Comparison of ENCODE assay signal across 26 cellular contexts in genomic region chr16:1094601-1095449, GRCh38. TPM values are rescaled to one million over a fixed set of nuclear protein-coding genes. Genes with fewer than 3 reads are reported as not detected.
"Had no signal": no experiment of that assay in that cellular context is flagged by ENCODE, and none has a peak within 500 bp of the region (broad histone marks: within the 10 kb centered on the region; RNA-seq: fewer than 3 reads in every experiment).

No MANE protein-coding gene starts in this region.

- H3K4me3 ChIP-seq: ovary, uterus had no signal

- H3K9me3 ChIP-seq: ovary, uterus had no signal

- ATAC-seq: activated naive CD8-positive, alpha-beta T cell treated with anti-CD3 and anti-CD28 coated beads, Interleukin-2, amount 50 U/mL, for 24 hours; esophagus mucosa; left ventricle myocardium superior; right cardiac atrium; T-helper 17 cell had no signal

- H3K36me3 ChIP-seq: ovary, uterus had no signal

- H3K27ac ChIP-seq: ovary, uterus had no signal

- DNase-seq: activated CD4-positive, alpha-beta T cell treated with anti-CD3 and anti-CD28 coated beads for 4 hours; activated CD4-positive, alpha-beta T cell treated with anti-CD3 and anti-CD28 coated beads, Interleukin-2, amount 50 U/mL, for 48 hours; activated CD4-positive, CD25-positive, alpha-beta regulatory T cell; activated effector memory CD4-positive, alpha-beta T cell treated with Interleukin-2 at 50 U/mL for 16 hours; activated naive CD4-positive, alpha-beta T cell treated with anti-CD3 and anti-CD28 coated beads, Interleukin-2, amount 50 U/mL, for 16 hours; activated naive CD8-positive, alpha-beta T cell treated with anti-CD3 and anti-CD28 coated beads, Interleukin-2, amount 50 U/mL, for 24 hours; activated T-cell treated with anti-CD3 and anti-CD28 coated beads, Interleukin-2, amount 50 U/mL, for 72 hours; effector CD8-positive, alpha-beta T cell; foreskin melanocyte; glutamatergic neuron; hippocampal formation; kidney glomerular epithelial cell; left ventricle myocardium superior; midbrain; natural killer cell; ovary; right cardiac atrium; stimulated activated CD4-positive, alpha-beta T cell treated with anti-CD3 and anti-CD28 coated beads, Interleukin-4, amount 100 ng/mL, for 24 hours; T-helper 17 cell; trophoblast cell; uterus had no signal

- H3K27me3 ChIP-seq: ovary had no signal

RNA-seq across cellular contexts. Expression of gene C1QTNF8, which starts 1.2 kb away (rescaled TPM):
- total RNA-seq: activated T-cell treated with anti-CD3 and anti-CD28 coated beads, Interleukin-2, amount 50 U/mL, for 72 hours; cardiac septum; chondrocyte; endothelial cell of umbilical vein; esophagus mucosa; left ventricle myocardium superior; natural killer cell; pulmonary artery endothelial cell; T-helper 17 cell; uterus had no signal
- polyA plus RNA-seq: endothelial cell of umbilical vein, ovary had no signal

RNA-seq across cellular contexts. Expression of gene SSTR5, which starts 22.3 kb away (rescaled TPM):
- total RNA-seq: activated T-cell treated with anti-CD3 and anti-CD28 coated beads, Interleukin-2, amount 50 U/mL, for 72 hours; chondrocyte; esophagus mucosa; natural killer cell; ovary; T-helper 17 cell; uterus had no signal
- polyA plus RNA-seq: ovary had no signal

RNA-seq across cellular contexts. Expression of gene CACNA1H, which starts 58.1 kb away (rescaled TPM):
- total RNA-seq: endothelial cell of umbilical vein had no signal
